In the genomic region with DNA sequence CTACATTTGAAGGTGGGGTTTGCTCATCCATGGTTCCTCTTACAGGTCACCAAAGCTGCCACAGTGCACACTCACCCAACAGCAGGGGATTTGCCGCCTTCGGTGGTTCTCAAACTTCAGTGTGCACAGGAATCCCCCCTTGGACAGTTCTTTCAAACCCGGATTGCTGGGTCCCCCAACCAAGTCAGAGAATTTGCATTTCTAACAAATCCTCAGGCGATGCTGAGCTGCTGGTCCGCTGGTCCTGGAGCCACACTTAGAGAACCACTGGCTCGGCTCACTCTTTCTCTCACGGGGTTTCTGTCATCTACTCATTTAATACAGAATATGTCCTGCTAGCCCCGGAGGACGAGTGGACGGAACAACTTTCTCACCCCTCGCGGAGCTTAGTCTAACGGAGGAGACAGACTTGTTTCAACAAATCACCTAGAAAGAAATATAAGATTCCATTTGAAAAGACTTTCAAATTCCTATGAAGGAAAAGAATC, we compare ENCODE assay signal across 1 cellular context.
A peak's percentile ranks its signal among the peaks of the same experiment; 100 is the strongest.
TF ChIP-seq lines count a peak whose summit lies in the region.

No MANE protein-coding gene starts in this region.

TF ChIP-seq in HepG2, 621 proteins besides CTCF, POLR2A, EP300 and RAD21:
- TF ChIP-seq HNF1B (CRISPR knock-in tag; IDR thresholded peaks at IDR 0.05) (0 out of 2 replicates have a peak, but pooled peaks have one; percentile 57), TGIF2 (CRISPR knock-in tag; IDR thresholded peaks at IDR 0.05) (0 out of 2 replicates have a peak, but pooled peaks have one; percentile 9), ZNF780A (CRISPR knock-in tag; IDR thresholded peaks at IDR 0.05) (no peak), DZIP1 (CRISPR knock-in tag; IDR thresholded peaks at IDR 0.05) (peak; percentile 80; the same call in 1 of the 2 replicates), THAP9 (CRISPR knock-in tag; IDR thresholded peaks at IDR 0.05; ENCODE audit: borderline replicate concordance) (0 out of 2 replicates have a peak, but pooled peaks have one; percentile 24), NRL (CRISPR knock-in tag; IDR thresholded peaks at IDR 0.05; ENCODE audit: borderline replicate concordance) (peak; percentile 89; the same call in 1 of the 2 replicates), JUND (CRISPR knock-in tag; IDR thresholded peaks at IDR 0.05) (no peak), PRMT3 (CRISPR knock-in tag; IDR thresholded peaks at IDR 0.05; ENCODE audit: borderline replicate concordance, low read depth) (no peak), ZFP36L2 (CRISPR knock-in tag; IDR thresholded peaks at IDR 0.05) (no peak), ZNF670 (CRISPR knock-in tag; IDR thresholded peaks at IDR 0.05; ENCODE audit: borderline replicate concordance) (0 out of 2 replicates have a peak, but pooled peaks have one; percentile 49), MIER3 (CRISPR knock-in tag; IDR thresholded peaks at IDR 0.05; ENCODE audit: borderline replicate concordance) (peak; percentile 8; the same call in 1 of the 2 replicates), ZSCAN30 (CRISPR knock-in tag; IDR thresholded peaks at IDR 0.05) (no peak), KDM5B (CRISPR knock-in tag; IDR thresholded peaks at IDR 0.05; ENCODE audit: borderline replicate concordance) (0 out of 2 replicates have a peak, but pooled peaks have one; percentile 0), HDAC1 (CRISPR knock-in tag; IDR thresholded peaks at IDR 0.05) (peak; percentile 16; the same call in 1 of the 2 replicates), SETDB1 (CRISPR knock-in tag; IDR thresholded peaks at IDR 0.05; ENCODE audit: borderline replicate concordance) (no peak), SP1 (IDR thresholded peaks at IDR 0.05) (no peak), SP1 (CRISPR knock-in tag; IDR thresholded peaks at IDR 0.05) (no peak), TAF1 (CRISPR knock-in tag; IDR thresholded peaks at IDR 0.05) (no peak), ZNF143 (CRISPR knock-in tag; IDR thresholded peaks at IDR 0.05) (peak; percentile 16; the same call in 1 of the 2 replicates), ZNF616 (CRISPR knock-in tag; IDR thresholded peaks at IDR 0.05; ENCODE audit: low read depth) (0 out of 2 replicates have a peak, but pooled peaks have one; percentile 6), ZNF572 (CRISPR knock-in tag; IDR thresholded peaks at IDR 0.05) (0 out of 2 replicates have a peak, but pooled peaks have one; percentile 55)
- TF ChIP-seq, protein P1, sequence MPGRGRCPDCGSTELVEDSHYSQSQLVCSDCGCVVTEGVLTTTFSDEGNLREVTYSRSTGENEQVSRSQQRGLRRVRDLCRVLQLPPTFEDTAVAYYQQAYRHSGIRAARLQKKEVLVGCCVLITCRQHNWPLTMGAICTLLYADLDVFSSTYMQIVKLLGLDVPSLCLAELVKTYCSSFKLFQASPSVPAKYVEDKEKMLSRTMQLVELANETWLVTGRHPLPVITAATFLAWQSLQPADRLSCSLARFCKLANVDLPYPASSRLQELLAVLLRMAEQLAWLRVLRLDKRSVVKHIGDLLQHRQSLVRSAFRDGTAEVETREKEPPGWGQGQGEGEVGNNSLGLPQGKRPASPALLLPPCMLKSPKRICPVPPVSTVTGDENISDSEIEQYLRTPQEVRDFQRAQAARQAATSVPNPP (CRISPR knock-in tag; IDR thresholded peaks at IDR 0.05): 0 out of 2 replicates have a peak, but pooled peaks have one; percentile 12
- TF ChIP-seq, protein P2, sequence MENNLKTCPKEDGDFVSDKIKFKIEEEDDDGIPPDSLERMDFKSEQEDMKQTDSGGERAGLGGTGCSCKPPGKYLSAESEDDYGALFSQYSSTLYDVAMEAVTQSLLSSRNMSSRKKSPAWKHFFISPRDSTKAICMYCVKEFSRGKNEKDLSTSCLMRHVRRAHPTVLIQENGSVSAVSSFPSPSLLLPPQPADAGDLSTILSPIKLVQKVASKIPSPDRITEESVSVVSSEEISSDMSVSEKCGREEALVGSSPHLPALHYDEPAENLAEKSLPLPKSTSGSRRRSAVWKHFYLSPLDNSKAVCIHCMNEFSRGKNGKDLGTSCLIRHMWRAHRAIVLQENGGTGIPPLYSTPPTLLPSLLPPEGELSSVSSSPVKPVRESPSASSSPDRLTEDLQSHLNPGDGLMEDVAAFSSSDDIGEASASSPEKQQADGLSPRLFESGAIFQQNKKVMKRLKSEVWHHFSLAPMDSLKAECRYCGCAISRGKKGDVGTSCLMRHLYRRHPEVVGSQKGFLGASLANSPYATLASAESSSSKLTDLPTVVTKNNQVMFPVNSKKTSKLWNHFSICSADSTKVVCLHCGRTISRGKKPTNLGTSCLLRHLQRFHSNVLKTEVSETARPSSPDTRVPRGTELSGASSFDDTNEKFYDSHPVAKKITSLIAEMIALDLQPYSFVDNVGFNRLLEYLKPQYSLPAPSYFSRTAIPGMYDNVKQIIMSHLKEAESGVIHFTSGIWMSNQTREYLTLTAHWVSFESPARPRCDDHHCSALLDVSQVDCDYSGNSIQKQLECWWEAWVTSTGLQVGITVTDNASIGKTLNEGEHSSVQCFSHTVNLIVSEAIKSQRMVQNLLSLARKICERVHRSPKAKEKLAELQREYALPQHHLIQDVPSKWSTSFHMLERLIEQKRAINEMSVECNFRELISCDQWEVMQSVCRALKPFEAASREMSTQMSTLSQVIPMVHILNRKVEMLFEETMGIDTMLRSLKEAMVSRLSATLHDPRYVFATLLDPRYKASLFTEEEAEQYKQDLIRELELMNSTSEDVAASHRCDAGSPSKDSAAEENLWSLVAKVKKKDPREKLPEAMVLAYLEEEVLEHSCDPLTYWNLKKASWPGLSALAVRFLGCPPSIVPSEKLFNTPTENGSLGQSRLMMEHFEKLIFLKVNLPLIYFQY (CRISPR knock-in tag; IDR thresholded peaks at IDR 0.05; ENCODE audit: borderline replicate concordance): 0 out of 2 replicates have a peak, but pooled peaks have one; percentile 14
- TF ChIP-seq, protein P3, sequence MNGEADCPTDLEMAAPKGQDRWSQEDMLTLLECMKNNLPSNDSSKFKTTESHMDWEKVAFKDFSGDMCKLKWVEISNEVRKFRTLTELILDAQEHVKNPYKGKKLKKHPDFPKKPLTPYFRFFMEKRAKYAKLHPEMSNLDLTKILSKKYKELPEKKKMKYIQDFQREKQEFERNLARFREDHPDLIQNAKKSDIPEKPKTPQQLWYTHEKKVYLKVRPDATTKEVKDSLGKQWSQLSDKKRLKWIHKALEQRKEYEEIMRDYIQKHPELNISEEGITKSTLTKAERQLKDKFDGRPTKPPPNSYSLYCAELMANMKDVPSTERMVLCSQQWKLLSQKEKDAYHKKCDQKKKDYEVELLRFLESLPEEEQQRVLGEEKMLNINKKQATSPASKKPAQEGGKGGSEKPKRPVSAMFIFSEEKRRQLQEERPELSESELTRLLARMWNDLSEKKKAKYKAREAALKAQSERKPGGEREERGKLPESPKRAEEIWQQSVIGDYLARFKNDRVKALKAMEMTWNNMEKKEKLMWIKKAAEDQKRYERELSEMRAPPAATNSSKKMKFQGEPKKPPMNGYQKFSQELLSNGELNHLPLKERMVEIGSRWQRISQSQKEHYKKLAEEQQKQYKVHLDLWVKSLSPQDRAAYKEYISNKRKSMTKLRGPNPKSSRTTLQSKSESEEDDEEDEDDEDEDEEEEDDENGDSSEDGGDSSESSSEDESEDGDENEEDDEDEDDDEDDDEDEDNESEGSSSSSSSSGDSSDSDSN (CRISPR knock-in tag; IDR thresholded peaks at IDR 0.05): no peak
